ENCODE assay signal across 24 cellular contexts in the genomic region with DNA sequence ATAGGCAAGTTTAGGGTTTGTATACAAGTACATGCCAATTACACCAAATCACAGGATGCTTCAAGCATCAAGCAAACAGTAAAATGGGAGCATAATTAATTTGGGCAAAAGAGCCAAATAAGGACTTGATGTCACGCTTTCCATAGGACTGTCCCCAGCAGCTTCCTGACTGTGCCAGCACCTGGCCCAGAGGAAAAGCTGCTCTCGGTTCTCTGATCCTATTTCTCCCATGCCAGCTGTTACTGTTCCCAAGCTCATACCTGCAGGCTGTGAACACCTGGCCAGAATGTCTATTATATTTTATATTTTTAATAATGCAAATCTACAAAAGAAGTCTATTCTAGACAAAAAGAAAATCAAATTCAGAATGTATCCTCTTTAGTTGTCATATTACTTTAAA. TPM values are rescaled to one million over a fixed set of nuclear protein-coding genes. Genes with fewer than 3 reads are reported as not detected.
"Had no signal": no experiment of that assay in that cellular context is flagged by ENCODE, and none has a peak within 500 bp of the region (broad histone marks: within the 10 kb centered on the region; RNA-seq: fewer than 3 reads in every experiment).

No MANE protein-coding gene starts in this region.

- DNase-seq: activated CD4-positive, alpha-beta memory T cell treated with anti-CD3 and anti-CD28 coated beads for 36 hours; activated CD4-positive, alpha-beta T cell treated with anti-CD3 and anti-CD28 coated beads, Interleukin-2, amount 10 ng/mL, durations not matched to agents 7 days and 5 days; activated CD4-positive, CD25-positive, alpha-beta regulatory T cell; activated CD8-positive, alpha-beta memory T cell treated with anti-CD3 and anti-CD28 coated beads for 24 hours; activated effector memory CD4-positive, alpha-beta T cell treated with Interleukin-2 at 50 U/mL for 16 hours; activated naive CD4-positive, alpha-beta T cell; aorta; central memory CD4-positive, alpha-beta T cell; KBM-7; NCI-H1092; NCI-H1417; NCI-H2029; NCI-H2227 treated with DMSO at 0.1 percent for 48 hours; NCI-H69; RPMI8226; T-helper 1 cell had no signal

- H3K27ac ChIP-seq: SK-N-MC, VCaP had no signal

- H3K4me3 ChIP-seq: SK-N-MC had no signal

- ATAC-seq: Right ventricle myocardium inferior had no signal

RNA-seq across cellular contexts. Expression of gene UROC1, which starts 54.1 kb away (rescaled TPM):
- total RNA-seq: activated CD4-positive, alpha-beta memory T cell treated with anti-CD3 and anti-CD28 coated beads for 36 hours; activated CD4-positive, alpha-beta T cell treated with anti-CD3 and anti-CD28 coated beads, Interleukin-2, amount 10 ng/mL, durations not matched to agents 7 days and 5 days; aorta; bronchial epithelial cell; chondrocyte; LHCN-M2; NCI-H460; Right ventricle myocardium inferior; T-helper 2 cell treated with Interferon-gamma antibody and Interleukin-4, amounts not matched to agents 100 ng/mL and 5 ng/mL, for 36 hours had no signal
- polyA plus RNA-seq: aorta had no signal
